ENCODE assay signal across 16 cellular contexts in the genomic region with DNA sequence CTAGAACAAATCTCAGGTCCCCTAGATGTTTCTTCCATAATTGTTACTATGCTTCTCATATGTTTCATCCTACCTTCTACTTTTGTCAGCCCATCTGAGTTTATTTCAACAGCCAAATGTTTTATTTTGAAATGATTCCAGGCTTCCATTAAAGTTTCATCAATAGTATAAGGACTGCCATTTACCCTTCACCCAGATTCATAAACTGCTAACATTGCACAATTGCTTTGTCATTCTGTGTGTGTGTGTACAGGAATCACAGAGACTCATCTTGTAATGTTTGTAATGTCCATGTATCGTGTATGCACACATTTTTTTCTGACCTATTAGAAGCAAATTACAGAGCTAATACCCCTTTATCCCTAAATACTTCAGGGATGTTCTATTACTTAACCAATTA. TPM values are rescaled to one million over a fixed set of nuclear protein-coding genes. Genes with fewer than 3 reads are reported as not detected.
DNase-seq lines count a peak whose midpoint lies in the region; ATAC-seq, FAIRE-seq and TF ChIP-seq lines count a peak whose summit lies in the region.
"Had no signal": no experiment of that assay in that cellular context is flagged by ENCODE, and none has a peak within 500 bp of the region (broad histone marks: within the 10 kb centered on the region; RNA-seq: fewer than 3 reads in every experiment).

No MANE protein-coding gene starts in this region.

- H4K20me1 ChIP-seq in HepG2 (ENCODE audit: insufficient read depth, low read length): no peaks in the 10 kb centered on the region

- POLR2A ChIA-PET in HepG2 (lab: Yijun Ruan, JAX): no interaction called here

- no peaks in the 10 kb centered on the region for H3K79me2 ChIP-seq in HepG2 (ENCODE audit: insufficient read depth, low read length)

- no peak for TF ChIP-seq POLR2A in HepG2 (IDR thresholded peaks at IDR 0.05; ENCODE audit: insufficient read depth in 1 of 2, low read depth in 2 of 2, low read length in 2 of 2)

- H3K27ac Mint-ChIP-seq in central memory CD8-positive, alpha-beta T cell (ENCODE audit: low read depth): peak overlapping the region; percentile 17
- H3K27ac Mint-ChIP-seq: activated CD4-positive, alpha-beta T cell treated with anti-CD3 and anti-CD28 coated beads, Interleukin-2, amount 10 ng/mL, durations not matched to agents 24 days and 14 days had no signal

- H3K4me3 ChIP-seq in HepG2 (replicated peaks in 1 of 3; ENCODE audit: insufficient read depth in 1 of 3, low read depth in 2 of 3, low read length in 3 of 3) (no peak overlapping the region), tibial artery (no peak overlapping the region), lower lobe of right lung (no peak overlapping the region), MG63 (no peak overlapping the region)
- H3K4me3 ChIP-seq: coronary artery, heart right ventricle had no signal

- intact Hi-C loops in HepG2 (cut with micrococcal nuclease; ENCODE audit: unreplicated experiment) (no loop called here), tibial artery (cut with DNase I; ENCODE audit: low total_unique reads) (no loop called here), lower lobe of right lung (cut with DNase I) (no loop called here)

- H3K4me1 ChIP-seq in HepG2 (ENCODE audit: insufficient read depth, low read length) (peaks cover 11% of the 10 kb centered on the region), tibial artery (peaks cover 0 to 42% (median 9%) of the 10 kb centered on the region in 4 donors), lower lobe of right lung (no peaks in the 10 kb centered on the region)

- TF ChIP-seq EP300 in HepG2 (IDR thresholded peaks at IDR 0.05; ENCODE audit: low read depth in 2 of 2, low read length in 2 of 2) (no peak), HepG2 (CRISPR knock-in tag; IDR thresholded peaks at IDR 0.05; ENCODE audit: borderline replicate concordance) (no peak)

- in situ Hi-C loops in HepG2 (cut with HindIII; ENCODE audit: extremely low pct_ligation_motif_present, low pct_unique_long_range_greater_than_20kb): no loop called here

- H3K27me3 Mint-ChIP-seq in central memory CD8-positive, alpha-beta T cell: no peaks in the 10 kb centered on the region

- no peak for TF ChIP-seq RAD21 in HepG2 (CRISPR knock-in tag; IDR thresholded peaks at IDR 0.05)

- BruUV-seq in HepG2 (replicated peaks; lab: Mats Ljungman, UMichigan): no TSS peak

- ATAC-seq in central memory CD8-positive, alpha-beta T cell (replicated peaks; ENCODE audit: extremely low read depth, poor library complexity, severe bottlenecking): no peak
- ATAC-seq in HepG2: no peak
- ATAC-seq in lower lobe of right lung: no peak
- ATAC-seq: heart right ventricle had no signal

- DNase-seq in HCEC 1CT (peak; percentile 73), HepG2 (ENCODE audit: low spot score) (no peak), tibial artery (no peak), lower lobe of right lung (no peak), MG63 (no peak), medulla oblongata (ENCODE audit: extremely low spot score) (no peak)
- DNase-seq in central memory CD8-positive, alpha-beta T cell (ENCODE audit: low spot score in 2 of 2): no peak
- DNase-seq: activated CD4-positive, alpha-beta T cell treated with anti-CD3 and anti-CD28 coated beads, Interleukin-2, amount 10 ng/mL, durations not matched to agents 24 days and 14 days; activated naive CD4-positive, alpha-beta T cell treated with Interleukin-2 at 50 U/mL for 16 hours; DMS 273 treated with DMSO at 0.1 percent for 48 hours; GOT3; heart right ventricle; NCI-H1694 had no signal

- H3K4me3 Mint-ChIP-seq in central memory CD8-positive, alpha-beta T cell: no peak overlapping the region
- H3K4me3 Mint-ChIP-seq: activated CD4-positive, alpha-beta T cell treated with anti-CD3 and anti-CD28 coated beads, Interleukin-2, amount 10 ng/mL, durations not matched to agents 24 days and 14 days had no signal

- no peaks in the 10 kb centered on the region; a peak in 1 of 5 replicates for H3K27me3 ChIP-seq in HepG2 (ENCODE audit: control insufficient read depth in 1 of 2, insufficient read depth in 2 of 2, low read length in 2 of 2)
- H3K27me3 ChIP-seq in tibial artery: no peaks in the 10 kb centered on the region
- H3K27me3 ChIP-seq in lower lobe of right lung (ENCODE audit: low read depth): no peaks in the 10 kb centered on the region
- no peaks in the 10 kb centered on the region for H3K27me3 ChIP-seq in MG63
- H3K27me3 ChIP-seq: heart right ventricle had no signal

- WGBS in HepG2 (ENCODE audit: low lambda C conversion rate): 88% methylated on average over 1 of the region's 1 CpG

- CTCF ChIA-PET in HepG2 (lab: Yijun Ruan, JAX; ENCODE audit: low intra/inter-chr PET ratio, low total read pairs): no interaction called here

- peaks cover 5% of the 10 kb centered on the region for H3K36me3 Mint-ChIP-seq in central memory CD8-positive, alpha-beta T cell (ENCODE audit: insufficient read depth)

- H3K9me3 ChIP-seq in HepG2 (ENCODE audit: low read length): no peaks in the 10 kb centered on the region
- no peaks in the 10 kb centered on the region for H3K9me3 ChIP-seq in tibial artery
- no peaks in the 10 kb centered on the region for H3K9me3 ChIP-seq in lower lobe of right lung
- H3K9me3 ChIP-seq in MG63: no peaks in the 10 kb centered on the region
- H3K9me3 ChIP-seq: heart right ventricle had no signal

- H3K4me2 ChIP-seq in HepG2 (ENCODE audit: low read depth, low read length): no peak overlapping the region
- H3K4me2 ChIP-seq: KMS-11 had no signal

- H2AFZ ChIP-seq in HepG2 (ENCODE audit: low read length): no peak overlapping the region

- H3K9ac ChIP-seq in HepG2 (ENCODE audit: insufficient read depth, low read depth, low read length): no peak overlapping the region
- H3K9ac ChIP-seq: KMS-11 had no signal

- H3K4me1 Mint-ChIP-seq in central memory CD8-positive, alpha-beta T cell: no peaks in the 10 kb centered on the region
- H3K4me1 Mint-ChIP-seq: activated CD4-positive, alpha-beta T cell treated with anti-CD3 and anti-CD28 coated beads, Interleukin-2, amount 10 ng/mL, durations not matched to agents 24 days and 14 days had no signal

- no peaks in the 10 kb centered on the region for H3K9me3 Mint-ChIP-seq in central memory CD8-positive, alpha-beta T cell
- H3K9me3 Mint-ChIP-seq: activated CD4-positive, alpha-beta T cell treated with anti-CD3 and anti-CD28 coated beads, Interleukin-2, amount 10 ng/mL, durations not matched to agents 24 days and 14 days had no signal

- no peaks in the 10 kb centered on the region; a peak in 1 of 5 replicates for H3K36me3 ChIP-seq in HepG2 (replicated peaks in 1 of 2; ENCODE audit: control insufficient read depth in 1 of 2, insufficient read depth in 2 of 2, low read length in 2 of 2)
- peaks cover 13 to 54% (median 24%) of the 10 kb centered on the region in 3 donors for H3K36me3 ChIP-seq in tibial artery
- peaks cover 38% of the 10 kb centered on the region for H3K36me3 ChIP-seq in lower lobe of right lung
- peaks cover 22% of the 10 kb centered on the region for H3K36me3 ChIP-seq in MG63

- no peak for FAIRE-seq in HepG2 (lab: Jason Lieb, UNC)
- FAIRE-seq: islet of Langerhans had no signal

- TF ChIP-seq CTCF in HepG2 (CRISPR knock-in tag; IDR thresholded peaks at IDR 0.05): no peak
- TF ChIP-seq CTCF in tibial artery (IDR thresholded peaks at IDR 0.05): no peak
- TF ChIP-seq CTCF in lower lobe of right lung (IDR thresholded peaks at IDR 0.05): no peak

- H3K27ac ChIP-seq in HepG2 (ENCODE audit: extremely low read length, insufficient read depth, low read length) (no peak overlapping the region), tibial artery (peak overlapping the region; percentile 0 to 32), lower lobe of right lung (no peak overlapping the region)
- H3K27ac ChIP-seq: heart right ventricle, KMS-11 had no signal

RNA-seq across cellular contexts. Expression of gene MMRN2, which starts 25.5 kb away (rescaled TPM):
- total RNA-seq in HepG2 (2016; rRNA removed; fragmentation: Illumina TruSeq; extraction: Trizol) (0.04 TPM in 1 of 2 replicates, not detected in the other), lower lobe of right lung (53.1 TPM)
- not detected in 2 replicates for total RNA-seq in HepG2 (2016; cell fraction: cytosol; rRNA removed; fragmentation: Illumina TruSeq; extraction: Trizol; ENCODE audit: low read depth)
- total RNA-seq in HepG2 (2016; cell fraction: insoluble cytoplasmic fraction; rRNA removed; fragmentation: Illumina TruSeq; extraction: Trizol): not detected in 2 replicates
- total RNA-seq in HepG2 (2016; cell fraction: membrane; rRNA removed; fragmentation: Illumina TruSeq; extraction: Trizol): not detected in 2 replicates
- not detected in 2 replicates for total RNA-seq in HepG2 (2016; cell fraction: nucleus; rRNA removed; fragmentation: Illumina TruSeq; extraction: Trizol)
- polyA plus RNA-seq in HepG2 (2011; rRNA removed): 0.03 TPM in 1 of 2 replicates, not detected in the other
- polyA plus RNA-seq in HepG2 (2011; cell fraction: cytosol; rRNA removed): 0.01 and 0.04 TPM in 2 replicates
- 0.07 and 0.13 TPM in 2 replicates for polyA plus RNA-seq in HepG2 (2011; cell fraction: nucleus; rRNA removed)
- polyA plus RNA-seq in HepG2 (2012): 0.19 and 0.20 TPM in 2 replicates
- not detected in 2 replicates for polyA plus RNA-seq in HepG2 (2016; cell fraction: cytosol; fragmentation: Illumina TruSeq; extraction: Trizol; ENCODE audit: low read depth)
- not detected in 2 replicates for polyA plus RNA-seq in HepG2 (2016; cell fraction: insoluble cytoplasmic fraction; fragmentation: Illumina TruSeq; extraction: Trizol; ENCODE audit: low read depth)
- polyA plus RNA-seq in HepG2 (2016; cell fraction: membrane; fragmentation: Illumina TruSeq; extraction: Trizol; ENCODE audit: low read depth): 0.07 TPM in 1 of 2 replicates, not detected in the other
- polyA plus RNA-seq in HepG2 (2016; cell fraction: nucleus; fragmentation: Illumina TruSeq; extraction: Trizol; ENCODE audit: insufficient read depth, low read depth): not detected in 2 replicates
- polyA minus RNA-seq in HepG2 (2011; rRNA and poly(A)+ RNA removed; ENCODE audit: low replicate concordance): 0.04 and 0.70 TPM in 2 replicates
- polyA minus RNA-seq in HepG2 (2011; cell fraction: cytosol; rRNA and poly(A)+ RNA removed): not detected in 2 replicates
- not detected in 2 replicates for polyA minus RNA-seq in HepG2 (2011; cell fraction: nucleus; rRNA and poly(A)+ RNA removed)
- total RNA-seq in MG63 (2014; rRNA removed; shearing (Covaris generic); ENCODE audit: low replicate concordance): 0.12 and 1.7 TPM in 2 replicates
- total RNA-seq: activated CD4-positive, alpha-beta T cell treated with anti-CD3 and anti-CD28 coated beads, Interleukin-2, amount 10 ng/mL, durations not matched to agents 24 days and 14 days had no signal

RNA-seq across cellular contexts. Expression of gene SNCG, which starts 26.5 kb away (rescaled TPM):
- total RNA-seq in HepG2 (2016; rRNA removed; fragmentation: Illumina TruSeq; extraction: Trizol) (0.22 TPM in 1 of 2 replicates, not detected in the other), lower lobe of right lung (25.0 TPM)
- not detected in 2 replicates for total RNA-seq in HepG2 (2016; cell fraction: cytosol; rRNA removed; fragmentation: Illumina TruSeq; extraction: Trizol; ENCODE audit: low read depth)
- not detected in 2 replicates for total RNA-seq in HepG2 (2016; cell fraction: insoluble cytoplasmic fraction; rRNA removed; fragmentation: Illumina TruSeq; extraction: Trizol)
- total RNA-seq in HepG2 (2016; cell fraction: membrane; rRNA removed; fragmentation: Illumina TruSeq; extraction: Trizol): not detected in 2 replicates
- total RNA-seq in HepG2 (2016; cell fraction: nucleus; rRNA removed; fragmentation: Illumina TruSeq; extraction: Trizol): not detected in 2 replicates
- polyA plus RNA-seq in HepG2 (2011; rRNA removed): 0.86 and 0.91 TPM in 2 replicates
- polyA plus RNA-seq in HepG2 (2011; cell fraction: cytosol; rRNA removed): 1.1 and 1.8 TPM in 2 replicates
- polyA plus RNA-seq in HepG2 (2011; cell fraction: nucleus; rRNA removed): 1.2 and 1.8 TPM in 2 replicates
- polyA plus RNA-seq in HepG2 (2012): 0.32 TPM in 1 of 2 replicates, not detected in the other
- 0.33 and 0.71 TPM in 2 replicates for polyA plus RNA-seq in HepG2 (2016; cell fraction: cytosol; fragmentation: Illumina TruSeq; extraction: Trizol; ENCODE audit: low read depth)
- polyA plus RNA-seq in HepG2 (2016; cell fraction: insoluble cytoplasmic fraction; fragmentation: Illumina TruSeq; extraction: Trizol; ENCODE audit: low read depth): not detected in 2 replicates
- polyA plus RNA-seq in HepG2 (2016; cell fraction: membrane; fragmentation: Illumina TruSeq; extraction: Trizol; ENCODE audit: low read depth): 0.30 and 0.38 TPM in 2 replicates
- not detected in 2 replicates for polyA plus RNA-seq in HepG2 (2016; cell fraction: nucleus; fragmentation: Illumina TruSeq; extraction: Trizol; ENCODE audit: insufficient read depth, low read depth)
- 0.56 and 4.7 TPM in 2 replicates for polyA minus RNA-seq in HepG2 (2011; rRNA and poly(A)+ RNA removed; ENCODE audit: low replicate concordance)
- 0.79 and 1.4 TPM in 2 replicates for polyA minus RNA-seq in HepG2 (2011; cell fraction: cytosol; rRNA and poly(A)+ RNA removed)
- not detected in 2 replicates for polyA minus RNA-seq in HepG2 (2011; cell fraction: nucleus; rRNA and poly(A)+ RNA removed)
- total RNA-seq in MG63 (2014; rRNA removed; shearing (Covaris generic); ENCODE audit: low replicate concordance): 6.2 and 7.6 TPM in 2 replicates

RNA-seq across cellular contexts. Expression of gene ADIRF, which starts 36.4 kb away (rescaled TPM):
- 0.40 and 0.44 TPM in 2 replicates for total RNA-seq in HepG2 (2016; rRNA removed; fragmentation: Illumina TruSeq; extraction: Trizol)
- total RNA-seq in HepG2 (2016; cell fraction: cytosol; rRNA removed; fragmentation: Illumina TruSeq; extraction: Trizol; ENCODE audit: low read depth): not detected in 2 replicates
- 0.17 TPM in 1 of 2 replicates, not detected in the other for total RNA-seq in HepG2 (2016; cell fraction: insoluble cytoplasmic fraction; rRNA removed; fragmentation: Illumina TruSeq; extraction: Trizol)
- total RNA-seq in HepG2 (2016; cell fraction: membrane; rRNA removed; fragmentation: Illumina TruSeq; extraction: Trizol): 0.41 TPM in 1 of 2 replicates, not detected in the other
- not detected in 2 replicates for total RNA-seq in HepG2 (2016; cell fraction: nucleus; rRNA removed; fragmentation: Illumina TruSeq; extraction: Trizol)
- polyA plus RNA-seq in HepG2 (2011; rRNA removed): 0.13 TPM in 1 of 2 replicates, not detected in the other
- polyA plus RNA-seq in HepG2 (2011; cell fraction: cytosol; rRNA removed): 0.13 TPM in 1 of 2 replicates, not detected in the other
- polyA plus RNA-seq in HepG2 (2011; cell fraction: nucleus; rRNA removed): not detected in 2 replicates
- polyA plus RNA-seq in HepG2 (2012): not detected in 2 replicates
- 0.27 and 0.36 TPM in 2 replicates for polyA plus RNA-seq in HepG2 (2016; cell fraction: cytosol; fragmentation: Illumina TruSeq; extraction: Trizol; ENCODE audit: low read depth)
- not detected in 2 replicates for polyA plus RNA-seq in HepG2 (2016; cell fraction: insoluble cytoplasmic fraction; fragmentation: Illumina TruSeq; extraction: Trizol; ENCODE audit: low read depth)
- polyA plus RNA-seq in HepG2 (2016; cell fraction: membrane; fragmentation: Illumina TruSeq; extraction: Trizol; ENCODE audit: low read depth): 0.62 and 1.4 TPM in 2 replicates
- not detected in 2 replicates for polyA plus RNA-seq in HepG2 (2016; cell fraction: nucleus; fragmentation: Illumina TruSeq; extraction: Trizol; ENCODE audit: insufficient read depth, low read depth)
- not detected in 2 replicates for polyA minus RNA-seq in HepG2 (2011; rRNA and poly(A)+ RNA removed; ENCODE audit: low replicate concordance)
- polyA minus RNA-seq in HepG2 (2011; cell fraction: cytosol; rRNA and poly(A)+ RNA removed): not detected in 2 replicates
- not detected in 2 replicates for polyA minus RNA-seq in HepG2 (2011; cell fraction: nucleus; rRNA and poly(A)+ RNA removed)
- 158 TPM for total RNA-seq in lower lobe of right lung
- total RNA-seq in MG63 (2014; rRNA removed; shearing (Covaris generic); ENCODE audit: low replicate concordance): 165 and 212 TPM in 2 replicates
- total RNA-seq: activated CD4-positive, alpha-beta T cell treated with anti-CD3 and anti-CD28 coated beads, Interleukin-2, amount 10 ng/mL, durations not matched to agents 24 days and 14 days had no signal

Comparison
In these comparisons a context has a peak if more than half of its experiments do, and no peak if none do; other contexts are left out.
1. H3K27ac ChIP-seq: peak in tibial artery (2 of 2); none in HepG2 (single experiment) and lower lobe of right lung (single experiment).
2. RNA of gene MMRN2, which starts 25.5 kb away (total RNA-seq): 53.1 TPM in lower lobe of right lung (single experiment); 0.12 to 1.7 TPM in MG63 and 0.04 TPM in HepG2; every median in the first group is over 10 times any median in the second.
3. RNA of gene ADIRF, which starts 36.4 kb away (total RNA-seq): 165 to 212 TPM in MG63 and 158 TPM in lower lobe of right lung (single experiment); 0.17 to 0.44 TPM in HepG2; every median in the first group is over 100 times any median in the second.